9 cellular contexts compared by ENCODE assay signal in the genomic region with DNA sequence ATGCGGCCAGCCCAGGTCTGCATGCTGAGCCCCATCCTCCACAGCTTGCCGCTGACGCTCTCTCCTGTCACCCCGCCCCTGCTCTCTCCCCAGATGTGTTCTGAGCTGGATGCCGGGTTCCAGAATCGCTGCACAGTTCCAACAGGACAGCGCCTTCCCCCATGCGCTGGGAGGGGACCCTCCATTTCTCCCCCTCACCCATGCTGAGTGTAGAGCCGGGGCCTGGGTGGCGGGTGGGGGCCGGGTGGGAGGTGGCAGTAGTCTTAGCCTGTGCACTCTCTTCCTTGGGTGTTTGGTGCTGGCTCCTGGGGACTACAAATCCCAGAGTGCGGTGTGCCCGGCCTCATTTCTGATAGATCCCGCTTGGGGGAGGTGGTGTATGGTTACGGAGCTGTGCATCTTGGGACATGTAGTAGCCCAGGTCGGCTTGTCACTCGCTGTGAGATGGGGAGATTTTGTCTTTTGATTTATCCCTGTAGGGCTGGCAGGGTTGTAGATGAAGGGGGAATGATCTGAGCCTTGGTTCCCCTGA.
DNase-seq lines count a peak whose midpoint lies in the region; ATAC-seq and TF ChIP-seq lines count a peak whose summit lies in the region.
"Had no signal": no experiment of that assay in that cellular context is flagged by ENCODE, and none has a peak within 500 bp of the region (broad histone marks: within the 10 kb centered on the region; RNA-seq: fewer than 3 reads in every experiment).

No MANE protein-coding gene starts in this region.

- ATAC-seq in SK-N-SH treated with all-trans-retinoic acid at 6 μM for 48 hours, result 0 out of 3 replicates have a peak, but pooled peaks have one; percentile 9
- no peak for ATAC-seq in GM18873 (IDR thresholded peaks at IDR 0.05; ENCODE audit: low FRiP score, unreplicated experiment)

- DNase-seq in DMS 273 (lab: John Stamatoyannopoulos, UW; ENCODE audit: unreplicated experiment) (peak; percentile 90), fibroblast of the conjunctiva (ENCODE audit: low read depth) (peak; percentile 72), pons (ENCODE audit: low spot score) (peak; percentile 50), NCI-H748 (lab: John Stamatoyannopoulos, UW; ENCODE audit: unreplicated experiment) (no peak), glomerular visceral epithelial cell (ENCODE audit: extremely low spot score) (no peak), germinal center (ENCODE audit: low spot score) (no peak)
- DNase-seq: NCI-H748 treated with DMSO at 0.1 percent for 48 hours had no signal

TF ChIP-seq in SK-N-SH treated with all-trans-retinoic acid at 6 μM for 48 hours, 23 proteins besides CTCF, POLR2A, EP300 and RAD21:
- TF ChIP-seq ZNF70 (CRISPR knock-in tag; IDR thresholded peaks at IDR 0.05) (no peak), TOX (CRISPR knock-in tag; IDR thresholded peaks at IDR 0.05; ENCODE audit: borderline replicate concordance) (no peak), POU6F1 (CRISPR knock-in tag; IDR thresholded peaks at IDR 0.05; ENCODE audit: borderline replicate concordance, low read depth) (no peak), OSR1 (CRISPR knock-in tag; IDR thresholded peaks at IDR 0.05) (no peak), ZNF8 (CRISPR knock-in tag; IDR thresholded peaks at IDR 0.05) (no peak), ZC3H10 (CRISPR knock-in tag; IDR thresholded peaks at IDR 0.05) (no peak)
TF ChIP-seq in SK-N-SH treated with all-trans-retinoic acid at 6 μM for 48 hours: peak in this region for 0.

Comparison
In these comparisons a context has a peak if more than half of its experiments do, and no peak if none do; other contexts are left out.
1. DNase-seq: peak in DMS 273 (single experiment), fibroblast of the conjunctiva (single experiment) and pons (single experiment); none in NCI-H748 (single experiment), glomerular visceral epithelial cell (single experiment) and germinal center (single experiment).